In genomic region chr21:21828130-21828529, GRCh38 we compare ENCODE assay signal across 10 cellular contexts.
"Had no signal": no experiment of that assay in that cellular context is flagged by ENCODE, and none has a peak within 500 bp of the region (broad histone marks: within the 10 kb centered on the region; RNA-seq: fewer than 3 reads in every experiment).

No MANE protein-coding gene starts in this region.

- H3K4me3 ChIP-seq: GM23248, GM23338, HAP-1 had no signal

- H3K9ac ChIP-seq: GM23248 had no signal

- H3K4me2 ChIP-seq: GM23338 had no signal

- DNase-seq: GM23248, GOT3, H7, H9, HCEC 1CT, HFFc6 had no signal

- H3K36me3 ChIP-seq: HAP-1 had no signal

- ATAC-seq: GM23338, HCT116 had no signal

- H3K4me1 ChIP-seq: HAP-1 had no signal

- H3K27ac ChIP-seq: GM23248 had no signal

- H2AFZ ChIP-seq: GM23248, GM23338 had no signal

- H3K9me3 ChIP-seq: HAP-1 had no signal

- FAIRE-seq: H1 had no signal
